In the genomic region with DNA sequence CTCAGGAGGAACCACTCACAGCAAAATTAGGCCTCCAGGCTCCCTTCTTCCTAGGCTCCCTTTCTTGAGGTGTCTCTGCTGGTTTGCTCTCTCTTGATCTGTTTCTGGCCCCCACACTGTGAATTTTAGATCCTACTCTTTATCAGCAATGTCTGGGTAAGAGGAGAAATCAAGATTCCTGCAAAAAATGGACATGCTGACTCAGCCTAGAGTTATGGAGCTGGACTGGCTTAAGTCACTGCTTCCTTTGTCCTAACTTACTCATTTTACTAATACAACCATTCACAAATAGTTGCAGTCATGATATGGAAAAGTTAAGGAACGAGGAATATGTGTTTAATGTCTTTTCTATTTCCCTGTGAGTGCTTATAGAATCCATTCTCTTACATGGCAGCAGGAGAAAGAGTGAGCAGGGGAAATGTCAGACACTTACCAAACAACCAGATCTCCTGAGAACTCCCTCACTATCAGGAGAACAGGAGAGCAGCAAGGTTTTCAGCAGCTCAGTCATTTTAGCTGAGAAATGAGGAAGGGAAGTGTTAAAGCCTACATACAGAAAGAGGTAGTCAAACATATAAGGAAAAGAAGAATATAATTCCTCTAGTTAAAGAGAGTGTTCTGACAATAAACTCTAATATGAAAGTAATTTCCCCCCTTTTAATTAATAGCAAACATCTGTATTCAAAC, we compare ENCODE assay signal across 12 cellular contexts.
DNase-seq lines count a peak whose midpoint lies in the region; ATAC-seq and TF ChIP-seq lines count a peak whose summit lies in the region.
"Had no signal": no experiment of that assay in that cellular context is flagged by ENCODE, and none has a peak within 500 bp of the region (broad histone marks: within the 10 kb centered on the region; RNA-seq: fewer than 3 reads in every experiment).

No MANE protein-coding gene starts in this region.

- 60 to 71% methylated on average over 1 of the region's 1 CpG for WGBS in gastroesophageal sphincter (ENCODE audit: low coverage in 1 of 2), 2 donors
- 82% methylated on average over 1 of the region's 1 CpG for WGBS in esophagus muscularis mucosa

- CTCF ChIA-PET in Calu3 (lab: Charles Lee): no interaction called here

- TF ChIP-seq CTCF in Calu3 (IDR thresholded peaks at IDR 0.05; ENCODE audit: unreplicated experiment): no peak
- no peak for TF ChIP-seq CTCF in nephron (IDR thresholded peaks at IDR 0.05; ENCODE audit: unreplicated experiment in 3 of 3)
- TF ChIP-seq CTCF in gastroesophageal sphincter (IDR thresholded peaks at IDR 0.05): no peak
- no peak for TF ChIP-seq CTCF in esophagus muscularis mucosa (IDR thresholded peaks at IDR 0.05)

- H3K4me3 ChIP-seq in gastroesophageal sphincter: no peak overlapping the region
- H3K4me3 ChIP-seq in Karpas-422 (ENCODE audit: low read length): no peak overlapping the region
- no peak overlapping the region for H3K4me3 ChIP-seq in esophagus muscularis mucosa
- H3K4me3 ChIP-seq: GM12878 had no signal

- TF ChIP-seq EP300 in gastroesophageal sphincter (IDR thresholded peaks at IDR 0.05): no peak
- no peak for TF ChIP-seq EP300 in esophagus muscularis mucosa (IDR thresholded peaks at IDR 0.05)

- no peaks in the 10 kb centered on the region for H3K27me3 Mint-ChIP-seq in Calu3 (ENCODE audit: unreplicated experiment)
- H3K27me3 Mint-ChIP-seq in nephron (ENCODE audit: low read depth): no peaks in the 10 kb centered on the region

- H3K9me3 Mint-ChIP-seq in Calu3 (ENCODE audit: low read depth, unreplicated experiment) (peaks cover 4% of the 10 kb centered on the region), nephron (peaks cover 14% of the 10 kb centered on the region)

- peaks cover 8% of the 10 kb centered on the region for H3K4me1 Mint-ChIP-seq in Calu3 (ENCODE audit: low read depth, unreplicated experiment)
- peaks cover 15% of the 10 kb centered on the region for H3K4me1 Mint-ChIP-seq in nephron

- no peak for ATAC-seq in gastroesophageal sphincter
- ATAC-seq: GM12878; naive thymus-derived CD4-positive, alpha-beta T cell had no signal

- H2AFZ ChIP-seq in Karpas-422 (ENCODE audit: low read length): no peak overlapping the region

- DNase-seq in Calu3 (no peak), OCI-M1 (lab: John Stamatoyannopoulos, UW) (peak; percentile 30), dedifferentiated amniotic fluid mesenchymal stem cell (ENCODE audit: extremely low spot score) (peak; percentile 38), DMS 273 (lab: John Stamatoyannopoulos, UW; ENCODE audit: unreplicated experiment) (no peak), Karpas-422 (no peak), esophagus muscularis mucosa (ENCODE audit: extremely low spot score) (no peak)
- DNase-seq: Caco-2; naive thymus-derived CD4-positive, alpha-beta T cell; NCI-H1048 had no signal

- no peaks in the 10 kb centered on the region for H3K9me3 ChIP-seq in gastroesophageal sphincter
- H3K9me3 ChIP-seq in Karpas-422 (ENCODE audit: low read length): no peaks in the 10 kb centered on the region
- no peaks in the 10 kb centered on the region for H3K9me3 ChIP-seq in esophagus muscularis mucosa
- H3K9me3 ChIP-seq: Caco-2 had no signal

- intact Hi-C loops in Calu3 (cut with micrococcal nuclease; ENCODE audit: unreplicated experiment): no loop called here
- intact Hi-C loops in esophagus muscularis mucosa (cut with DNase I): no loop called here

- no peaks in the 10 kb centered on the region for H3K27me3 ChIP-seq in gastroesophageal sphincter
- no peaks in the 10 kb centered on the region for H3K27me3 ChIP-seq in Karpas-422 (ENCODE audit: low read length)
- no peaks in the 10 kb centered on the region for H3K27me3 ChIP-seq in esophagus muscularis mucosa

- no peaks in the 10 kb centered on the region for H3K9me2 ChIP-seq in Karpas-422 (replicated peaks; ENCODE audit: insufficient read depth, low read length)

- no peak overlapping the region for H3K9ac ChIP-seq in Karpas-422 (ENCODE audit: low read length)

- peak overlapping the region; percentile 36 for H3K27ac Mint-ChIP-seq in Calu3 (ENCODE audit: unreplicated experiment)
- H3K27ac Mint-ChIP-seq in nephron: peak overlapping the region in 2 of 3 experiments; percentile 23 to 35

- H3K4me2 ChIP-seq in Karpas-422 (ENCODE audit: low read depth, low read length, poor library complexity, severe bottlenecking): no peak overlapping the region

- no peak overlapping the region for H3K27ac ChIP-seq in gastroesophageal sphincter
- no peak overlapping the region for H3K27ac ChIP-seq in Karpas-422 (ENCODE audit: low read length)
- no peak overlapping the region for H3K27ac ChIP-seq in esophagus muscularis mucosa (replicated peaks in 1 of 4)

- TF ChIP-seq POLR2A in gastroesophageal sphincter (IDR thresholded peaks at IDR 0.05) (no peak), esophagus muscularis mucosa (IDR thresholded peaks at IDR 0.05; ENCODE audit: low read depth) (no peak)

- H3K79me2 ChIP-seq in Karpas-422 (ENCODE audit: low read length): no peaks in the 10 kb centered on the region

- no TSS peak for BruUV-seq in Calu3 (replicated peaks; lab: Mats Ljungman, UMichigan)

- H3K4me1 ChIP-seq in gastroesophageal sphincter (no peaks in the 10 kb centered on the region), Karpas-422 (ENCODE audit: low read length) (no peaks in the 10 kb centered on the region), esophagus muscularis mucosa (peaks cover 0 to 6% (median 0%) of the 10 kb centered on the region in 4 donors)
- H3K4me1 ChIP-seq: Caco-2 had no signal

- H3K4me3 Mint-ChIP-seq in Calu3 (ENCODE audit: low read depth, unreplicated experiment) (no peak overlapping the region), nephron (no peak overlapping the region)
- H3K4me3 Mint-ChIP-seq: naive thymus-derived CD4-positive, alpha-beta T cell had no signal

- H3K36me3 ChIP-seq in gastroesophageal sphincter (no peaks in the 10 kb centered on the region), Karpas-422 (ENCODE audit: insufficient read depth, low read length) (no peaks in the 10 kb centered on the region), esophagus muscularis mucosa (no peaks in the 10 kb centered on the region)

- no peaks in the 10 kb centered on the region for H3K36me3 Mint-ChIP-seq in Calu3 (ENCODE audit: insufficient read depth, unreplicated experiment)
- no peaks in the 10 kb centered on the region for H3K36me3 Mint-ChIP-seq in nephron (ENCODE audit: low read depth)

- no peaks in the 10 kb centered on the region for H4K20me1 ChIP-seq in Karpas-422 (ENCODE audit: insufficient read depth, low read depth, low read length)

Comparison
In these comparisons a context has a peak if more than half of its experiments do, and no peak if none do; other contexts are left out.
1. DNase-seq: peak in OCI-M1 (single experiment) and dedifferentiated amniotic fluid mesenchymal stem cell (single experiment); none in Calu3 (single experiment), DMS 273 (single experiment), Karpas-422 (single experiment) and esophagus muscularis mucosa (single experiment).